In the genomic region with DNA sequence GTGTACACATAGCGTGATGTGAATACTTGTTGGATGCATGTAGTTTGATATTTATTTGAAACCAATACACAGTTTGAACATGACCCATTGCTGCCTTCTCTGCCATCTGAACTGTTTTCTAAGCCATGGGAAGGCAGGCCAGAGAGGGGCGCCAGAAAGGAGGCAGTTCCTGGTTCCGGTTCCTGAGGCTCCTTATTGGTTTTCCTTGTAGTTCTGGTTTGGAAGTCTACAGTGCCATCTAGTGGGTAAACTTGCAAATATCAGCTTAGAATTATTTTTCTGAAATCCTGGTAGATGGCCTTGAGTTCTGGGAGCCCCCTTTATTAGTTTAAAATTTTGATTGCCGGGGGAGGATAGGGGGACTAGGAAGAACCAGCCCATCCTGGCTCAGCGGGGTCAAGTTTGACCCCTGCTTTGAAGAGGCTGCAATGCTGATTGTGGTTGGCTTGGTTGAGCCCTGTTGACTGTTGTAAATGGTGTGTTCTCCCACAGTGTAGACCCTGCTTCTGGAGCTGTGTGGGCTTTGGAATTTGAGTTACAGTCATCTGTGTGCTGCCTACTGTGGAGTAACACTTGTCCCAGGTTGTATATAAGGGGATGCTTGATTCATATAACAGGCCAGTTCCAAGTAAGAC, we compare ENCODE assay signal across 8 cellular contexts.
DNase-seq lines count a peak whose midpoint lies in the region; ATAC-seq and TF ChIP-seq lines count a peak whose summit lies in the region.

No MANE protein-coding gene starts in this region.

- peak; percentile 66 for TF ChIP-seq CTCF in fibroblast of pulmonary artery (IDR thresholded peaks at IDR 0.05; ENCODE audit: low read length, missing control alignments)
- TF ChIP-seq CTCF in nephron (IDR thresholded peaks at IDR 0.05; ENCODE audit: unreplicated experiment in 3 of 3) = peak; percentile 59 to 82 (median 64)

- peak overlapping the region; percentile 23 to 71 (median 27) for H3K27ac Mint-ChIP-seq in nephron

- no peak overlapping the region for H3K4me3 Mint-ChIP-seq in nephron

- peak; percentile 71 for DNase-seq in COR-L47 (lab: John Stamatoyannopoulos, UW)
- peak; percentile 17 for DNase-seq in NCI-H748 treated with DMSO at 0.1 percent for 48 hours (lab: John Stamatoyannopoulos, UW)
- DNase-seq in activated T-cell treated with anti-CD3 and anti-CD28 coated beads, Interleukin-2, amount 50 U/mL, for 1 hour = peak; percentile 54
- DNase-seq in fibroblast of pulmonary artery (ENCODE audit: low read depth) = peak; percentile 91
- DNase-seq in NCI-H1048 (lab: John Stamatoyannopoulos, UW) = no peak

- H3K9me3 Mint-ChIP-seq in nephron = no peaks in the 10 kb centered on the region

- ATAC-seq in HG02943 (IDR thresholded peaks at IDR 0.05; ENCODE audit: low read depth, unreplicated experiment) = peak; percentile 25
- ATAC-seq in HG03097 (IDR thresholded peaks at IDR 0.05; ENCODE audit: low FRiP score, unreplicated experiment) = no peak

- no peak overlapping the region for H3K4me3 ChIP-seq in fibroblast of pulmonary artery (replicated peaks; ENCODE audit: low read depth, low read length)

- peaks cover 37% of the 10 kb centered on the region for H3K4me1 Mint-ChIP-seq in nephron

- H3K27me3 Mint-ChIP-seq in nephron (ENCODE audit: low read depth) = no peaks in the 10 kb centered on the region

- peaks cover 4% of the 10 kb centered on the region for H3K36me3 Mint-ChIP-seq in nephron (ENCODE audit: low read depth)
